ENCODE assay signal across 1 cellular context in the genomic region with DNA sequence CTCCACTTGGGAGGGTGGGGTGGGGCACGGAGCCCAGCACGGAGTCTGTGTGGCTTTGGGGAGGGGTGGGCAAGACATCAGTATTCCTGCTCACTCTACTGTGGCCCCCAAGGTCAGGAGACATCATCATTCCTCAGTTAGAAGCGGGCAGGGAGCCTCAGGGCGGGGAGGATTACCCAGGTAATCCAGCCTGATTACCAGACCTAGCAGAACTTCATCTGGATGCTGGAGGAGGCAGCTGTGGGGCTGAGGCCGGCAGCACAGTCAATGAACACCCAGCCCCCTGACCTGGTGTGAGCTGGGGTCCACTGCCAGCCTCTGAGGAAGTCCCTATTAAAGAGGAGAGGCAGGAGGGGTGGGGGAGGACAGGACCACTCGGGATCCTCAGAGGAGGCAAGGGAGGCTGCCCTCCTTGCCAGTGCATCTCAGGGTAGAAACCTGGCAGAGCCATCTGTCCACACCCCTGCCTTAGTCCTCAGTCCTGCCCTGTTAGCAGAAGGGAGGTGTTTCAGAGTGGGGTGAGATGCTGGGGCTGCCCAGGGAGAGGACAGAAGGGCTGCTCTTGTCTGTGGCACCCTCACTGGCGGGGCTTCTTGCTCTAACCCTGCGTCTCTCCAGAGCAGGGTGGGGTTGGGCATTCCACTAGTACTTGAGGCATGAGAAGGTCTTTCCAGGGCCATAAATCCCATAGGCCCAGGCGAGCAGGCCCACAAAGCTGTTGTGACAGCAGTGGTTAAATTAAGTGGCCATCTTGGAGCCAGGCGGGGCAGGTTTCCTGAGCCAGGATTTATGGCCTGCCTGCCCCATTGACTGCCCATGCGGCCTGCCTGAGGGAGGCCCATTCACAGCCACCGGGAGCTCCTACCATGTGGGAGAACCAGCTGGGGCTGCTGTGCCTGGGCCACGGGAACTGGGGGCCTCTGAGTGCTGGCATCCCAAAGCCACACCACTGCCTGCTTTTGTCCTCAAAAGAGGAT.
TF ChIP-seq lines count a peak whose summit lies in the region.

No MANE protein-coding gene starts in this region.

TF ChIP-seq in HepG2, 621 proteins besides CTCF, POLR2A, EP300 and RAD21:
- TF ChIP-seq ZNF619 (CRISPR knock-in tag; IDR thresholded peaks at IDR 0.05) (no peak), DZIP1 (CRISPR knock-in tag; IDR thresholded peaks at IDR 0.05) (no peak), ZNF180 (CRISPR knock-in tag; IDR thresholded peaks at IDR 0.05; ENCODE audit: borderline replicate concordance, low read depth) (no peak), TEF (CRISPR knock-in tag; IDR thresholded peaks at IDR 0.05) (no peak)
- TF ChIP-seq, protein P1, sequence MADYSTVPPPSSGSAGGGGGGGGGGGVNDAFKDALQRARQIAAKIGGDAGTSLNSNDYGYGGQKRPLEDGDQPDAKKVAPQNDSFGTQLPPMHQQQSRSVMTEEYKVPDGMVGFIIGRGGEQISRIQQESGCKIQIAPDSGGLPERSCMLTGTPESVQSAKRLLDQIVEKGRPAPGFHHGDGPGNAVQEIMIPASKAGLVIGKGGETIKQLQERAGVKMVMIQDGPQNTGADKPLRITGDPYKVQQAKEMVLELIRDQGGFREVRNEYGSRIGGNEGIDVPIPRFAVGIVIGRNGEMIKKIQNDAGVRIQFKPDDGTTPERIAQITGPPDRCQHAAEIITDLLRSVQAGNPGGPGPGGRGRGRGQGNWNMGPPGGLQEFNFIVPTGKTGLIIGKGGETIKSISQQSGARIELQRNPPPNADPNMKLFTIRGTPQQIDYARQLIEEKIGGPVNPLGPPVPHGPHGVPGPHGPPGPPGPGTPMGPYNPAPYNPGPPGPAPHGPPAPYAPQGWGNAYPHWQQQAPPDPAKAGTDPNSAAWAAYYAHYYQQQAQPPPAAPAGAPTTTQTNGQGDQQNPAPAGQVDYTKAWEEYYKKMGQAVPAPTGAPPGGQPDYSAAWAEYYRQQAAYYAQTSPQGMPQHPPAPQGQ (CRISPR knock-in tag; IDR thresholded peaks at IDR 0.05; ENCODE audit: borderline replicate concordance), result no peak
- TF ChIP-seq, protein P2, sequence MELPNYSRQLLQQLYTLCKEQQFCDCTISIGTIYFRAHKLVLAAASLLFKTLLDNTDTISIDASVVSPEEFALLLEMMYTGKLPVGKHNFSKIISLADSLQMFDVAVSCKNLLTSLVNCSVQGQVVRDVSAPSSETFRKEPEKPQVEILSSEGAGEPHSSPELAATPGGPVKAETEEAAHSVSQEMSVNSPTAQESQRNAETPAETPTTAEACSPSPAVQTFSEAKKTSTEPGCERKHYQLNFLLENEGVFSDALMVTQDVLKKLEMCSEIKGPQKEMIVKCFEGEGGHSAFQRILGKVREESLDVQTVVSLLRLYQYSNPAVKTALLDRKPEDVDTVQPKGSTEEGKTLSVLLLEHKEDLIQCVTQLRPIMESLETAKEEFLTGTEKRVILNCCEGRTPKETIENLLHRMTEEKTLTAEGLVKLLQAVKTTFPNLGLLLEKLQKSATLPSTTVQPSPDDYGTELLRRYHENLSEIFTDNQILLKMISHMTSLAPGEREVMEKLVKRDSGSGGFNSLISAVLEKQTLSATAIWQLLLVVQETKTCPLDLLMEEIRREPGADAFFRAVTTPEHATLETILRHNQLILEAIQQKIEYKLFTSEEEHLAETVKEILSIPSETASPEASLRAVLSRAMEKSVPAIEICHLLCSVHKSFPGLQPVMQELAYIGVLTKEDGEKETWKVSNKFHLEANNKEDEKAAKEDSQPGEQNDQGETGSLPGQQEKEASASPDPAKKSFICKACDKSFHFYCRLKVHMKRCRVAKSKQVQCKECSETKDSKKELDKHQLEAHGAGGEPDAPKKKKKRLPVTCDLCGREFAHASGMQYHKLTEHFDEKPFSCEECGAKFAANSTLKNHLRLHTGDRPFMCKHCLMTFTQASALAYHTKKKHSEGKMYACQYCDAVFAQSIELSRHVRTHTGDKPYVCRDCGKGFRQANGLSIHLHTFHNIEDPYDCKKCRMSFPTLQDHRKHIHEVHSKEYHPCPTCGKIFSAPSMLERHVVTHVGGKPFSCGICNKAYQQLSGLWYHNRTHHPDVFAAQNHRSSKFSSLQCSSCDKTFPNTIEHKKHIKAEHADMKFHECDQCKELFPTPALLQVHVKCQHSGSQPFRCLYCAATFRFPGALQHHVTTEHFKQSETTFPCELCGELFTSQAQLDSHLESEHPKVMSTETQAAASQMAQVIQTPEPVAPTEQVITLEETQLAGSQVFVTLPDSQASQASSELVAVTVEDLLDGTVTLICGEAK (IDR thresholded peaks at IDR 0.05), result no peak
- TF ChIP-seq, protein P2 (CRISPR knock-in tag; IDR thresholded peaks at IDR 0.05), result no peak
